28 cellular contexts compared by ENCODE assay signal in the genomic region with DNA sequence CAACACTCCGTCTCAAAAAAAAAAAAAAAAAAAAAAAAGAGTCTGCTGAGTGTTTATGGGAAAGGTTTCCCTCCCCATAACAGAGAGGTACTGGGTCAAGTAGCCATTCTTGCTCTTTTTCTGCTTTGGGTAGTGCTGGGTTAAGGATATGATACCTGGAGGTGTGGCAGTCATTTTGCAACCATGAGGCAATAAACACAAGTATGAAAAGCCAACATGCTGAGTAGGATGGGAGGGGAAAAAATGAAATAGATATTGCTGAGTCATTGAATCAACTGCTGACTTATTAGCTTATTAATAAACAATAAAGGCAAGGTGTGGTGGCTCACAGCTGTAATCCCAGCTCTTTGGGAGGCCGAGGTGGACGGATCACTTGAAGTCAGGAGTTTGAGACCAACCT. TPM values are rescaled to one million over a fixed set of nuclear protein-coding genes. Genes with fewer than 3 reads are reported as not detected.
DNase-seq lines count a peak whose midpoint lies in the region; ATAC-seq and TF ChIP-seq lines count a peak whose summit lies in the region.
"Had no signal": no experiment of that assay in that cellular context is flagged by ENCODE, and none has a peak within 500 bp of the region (broad histone marks: within the 10 kb centered on the region; RNA-seq: fewer than 3 reads in every experiment).

No MANE protein-coding gene starts in this region.

- H3K79me1 ChIP-seq in neuronal stem cell (ENCODE audit: low read depth, low read length) = peaks cover 1% of the 10 kb centered on the region

- no peak overlapping the region for H3K9ac ChIP-seq in neuronal stem cell (ENCODE audit: low read depth, low read length, poor library complexity)

- H3K4me1 ChIP-seq in CD4-positive, CD25-positive, alpha-beta regulatory T cell (ENCODE audit: control insufficient read depth, insufficient read depth, low read length, poor library complexity, severe bottlenecking) = peaks cover 40% of the 10 kb centered on the region
- peaks cover 10 to 12% of the 10 kb centered on the region in 2 donors for H3K4me1 ChIP-seq in neuronal stem cell (ENCODE audit: control insufficient read depth in 2 of 2, insufficient read depth in 1 of 2, low read depth in 1 of 2, low read length in 2 of 2)

- no peaks in the 10 kb centered on the region for H3K9me3 Mint-ChIP-seq in activated CD4-positive, alpha-beta T cell treated with anti-CD3 and anti-CD28 coated beads for 36 hours (ENCODE audit: low read depth)
- peaks cover 0 to 1% (median 0%) of the 10 kb centered on the region in 7 donors for H3K9me3 Mint-ChIP-seq in CD4-positive, CD25-positive, alpha-beta regulatory T cell
- peaks cover 2% of the 10 kb centered on the region for H3K9me3 Mint-ChIP-seq in activated CD8-positive, alpha-beta T cell treated with anti-CD3 and anti-CD28 coated beads for 36 hours
- H3K9me3 Mint-ChIP-seq: CD8-positive, alpha-beta memory T cell; mesothelial cell of epicardium; T-cell had no signal

- H3K36me3 ChIP-seq in CD4-positive, CD25-positive, alpha-beta regulatory T cell (ENCODE audit: control insufficient read depth, insufficient read depth, low read length) = peaks cover 3% of the 10 kb centered on the region
- H3K36me3 ChIP-seq in neuronal stem cell (replicated peaks in 1 of 2; ENCODE audit: control insufficient read depth in 2 of 2, insufficient read depth in 2 of 2, low read length in 2 of 2) = peaks cover 0 to 10% of the 10 kb centered on the region in 2 donors
- H3K36me3 ChIP-seq: breast epithelium, colonic mucosa, sigmoid colon, transverse colon had no signal

- TF ChIP-seq CTCF in activated CD8-positive, alpha-beta T cell treated with anti-CD3 and anti-CD28 coated beads for 36 hours (IDR thresholded peaks at IDR 0.05) = no peak

- no peaks in the 10 kb centered on the region for H3K9me3 ChIP-seq in CD4-positive, CD25-positive, alpha-beta regulatory T cell (ENCODE audit: control insufficient read depth in 2 of 2, low read length in 2 of 2)
- no peaks in the 10 kb centered on the region for H3K9me3 ChIP-seq in neuronal stem cell (replicated peaks in 1 of 2; ENCODE audit: control insufficient read depth in 2 of 2, insufficient read depth in 1 of 2, low read depth in 1 of 2, low read length in 2 of 2)
- H3K9me3 ChIP-seq: breast epithelium, colonic mucosa, sigmoid colon, SJCRH30, transverse colon had no signal

- no peak overlapping the region for H2BK12ac ChIP-seq in neuronal stem cell (ENCODE audit: low read length)

- no CpG with 5 or more reads among the region's 3 CpGs for WGBS in neuronal stem cell (ENCODE audit: extremely low coverage in 2 of 2, insufficient read length in 2 of 2, insufficient replicate concordance in 1 of 2), 2 donors

- CTCF ChIA-PET in activated CD4-positive, alpha-beta T cell treated with anti-CD3 and anti-CD28 coated beads for 36 hours (lab: Charles Lee) = interaction anchor here (1.0 kb wide), 1 partner anchor 28 kb away, joined by 4 read pairs; no protein-coding TSS in a partner anchor
- CTCF ChIA-PET in activated CD8-positive, alpha-beta T cell treated with anti-CD3 and anti-CD28 coated beads for 36 hours (lab: Charles Lee) = interaction anchor here (1.2 to 3.1 kb wide), 3 partner anchors 11 to 49 kb away, joined by 4 to 9 read pairs (median 5); no protein-coding TSS in a partner anchor

- no peak overlapping the region for H3K4me2 ChIP-seq in neuronal stem cell (ENCODE audit: insufficient read depth, low read length, poor library complexity, severe bottlenecking)

- H3K27me3 ChIP-seq in CD4-positive, CD25-positive, alpha-beta regulatory T cell (ENCODE audit: control insufficient read depth, insufficient read depth, low read length) = no peaks in the 10 kb centered on the region
- no peaks in the 10 kb centered on the region for H3K27me3 ChIP-seq in neuronal stem cell (ENCODE audit: control insufficient read depth in 3 of 3, insufficient read depth in 3 of 3, low read depth in 1 of 3, low read length in 3 of 3)
- H3K27me3 ChIP-seq: breast epithelium, colonic mucosa, sigmoid colon, SJCRH30, transverse colon had no signal

- no peak overlapping the region for H4K91ac ChIP-seq in neuronal stem cell (ENCODE audit: low read depth, low read length, poor library complexity)

- no peak overlapping the region for H2AFZ ChIP-seq in neuronal stem cell (ENCODE audit: low read length)

- H2AK5ac ChIP-seq in neuronal stem cell (ENCODE audit: low read depth, low read length) = no peak overlapping the region

- H3K4me3 ChIP-seq in CD4-positive, CD25-positive, alpha-beta regulatory T cell (ENCODE audit: low read depth, low read length) = no peak overlapping the region
- H3K4me3 ChIP-seq in neuronal stem cell (ENCODE audit: low read length in 2 of 2) = no peak overlapping the region
- H3K4me3 ChIP-seq: breast epithelium, colonic mucosa, sigmoid colon, SJCRH30, transverse colon had no signal

- H4K8ac ChIP-seq in neuronal stem cell (ENCODE audit: low read depth, low read length) = no peak overlapping the region

- H3K27ac Mint-ChIP-seq in activated CD4-positive, alpha-beta T cell treated with anti-CD3 and anti-CD28 coated beads for 36 hours = peak overlapping the region; percentile 3
- no peak overlapping the region for H3K27ac Mint-ChIP-seq in CD4-positive, CD25-positive, alpha-beta regulatory T cell
- peak overlapping the region; percentile 35 for H3K27ac Mint-ChIP-seq in activated CD8-positive, alpha-beta T cell treated with anti-CD3 and anti-CD28 coated beads for 36 hours
- H3K27ac Mint-ChIP-seq: T-cell had no signal

- H2BK15ac ChIP-seq in neuronal stem cell (ENCODE audit: low read length) = no peak overlapping the region

- H3K27me3 Mint-ChIP-seq in activated CD4-positive, alpha-beta T cell treated with anti-CD3 and anti-CD28 coated beads for 36 hours = no peaks in the 10 kb centered on the region
- no peaks in the 10 kb centered on the region for H3K27me3 Mint-ChIP-seq in CD4-positive, CD25-positive, alpha-beta regulatory T cell
- no peaks in the 10 kb centered on the region for H3K27me3 Mint-ChIP-seq in activated CD8-positive, alpha-beta T cell treated with anti-CD3 and anti-CD28 coated beads for 36 hours
- H3K27me3 Mint-ChIP-seq: naive thymus-derived CD4-positive, alpha-beta T cell; T-cell had no signal

- no peak overlapping the region for H3K14ac ChIP-seq in neuronal stem cell (ENCODE audit: low read length)

- H2BK120ac ChIP-seq in neuronal stem cell (ENCODE audit: low read depth, low read length) = no peak overlapping the region

- no peak overlapping the region for H3K4ac ChIP-seq in neuronal stem cell (ENCODE audit: low read length)

- H3K36me3 Mint-ChIP-seq in activated CD4-positive, alpha-beta T cell treated with anti-CD3 and anti-CD28 coated beads for 36 hours (ENCODE audit: low read depth) = peaks cover 33% of the 10 kb centered on the region
- H3K36me3 Mint-ChIP-seq in CD4-positive, CD25-positive, alpha-beta regulatory T cell = peaks cover 10% of the 10 kb centered on the region
- H3K36me3 Mint-ChIP-seq in activated CD8-positive, alpha-beta T cell treated with anti-CD3 and anti-CD28 coated beads for 36 hours (ENCODE audit: low read depth) = peaks cover 35% of the 10 kb centered on the region
- H3K36me3 Mint-ChIP-seq: mesothelial cell of epicardium had no signal

- DNase-seq in activated CD4-positive, alpha-beta T cell treated with anti-CD3 and anti-CD28 coated beads for 36 hours = no peak
- DNase-seq in activated CD4-positive, alpha-beta T cell treated with anti-CD3 and anti-CD28 coated beads for 48 hours = no peak
- no peak for DNase-seq in CD4-positive, CD25-positive, alpha-beta regulatory T cell
- DNase-seq in activated CD8-positive, alpha-beta T cell treated with anti-CD3 and anti-CD28 coated beads for 36 hours = no peak
- no peak for DNase-seq in neuronal stem cell (ENCODE audit: low spot score)
- no peak for DNase-seq in left ventricle myocardium superior
- DNase-seq: 8988T; activated CD4-positive, alpha-beta T cell treated with anti-CD3 and anti-CD28 coated beads for 1 hour; CD8-positive, alpha-beta memory T cell; colonic mucosa; effector memory CD4-positive, alpha-beta T cell; GF-D8; hypothalamus; naive thymus-derived CD4-positive, alpha-beta T cell; NCI-H1048; NCI-H1694 treated with DMSO at 0.1 percent for 48 hours; NCI-H2171 treated with DMSO at 0.1 percent for 48 hours; NCI-H524 treated with DMSO at 0.1 percent for 48 hours; sigmoid colon; SJCRH30; T-cell; transverse colon had no signal

- H3K27ac ChIP-seq in CD4-positive, CD25-positive, alpha-beta regulatory T cell (ENCODE audit: insufficient read depth, low read length, poor library complexity, severe bottlenecking) = no peak overlapping the region
- no peak overlapping the region for H3K27ac ChIP-seq in neuronal stem cell (replicated peaks; ENCODE audit: low read length)
- H3K27ac ChIP-seq: breast epithelium, colonic mucosa, sigmoid colon, SJCRH30, transverse colon had no signal

- no peak overlapping the region for H3K18ac ChIP-seq in neuronal stem cell (ENCODE audit: low read length)

- H3K23ac ChIP-seq in neuronal stem cell (ENCODE audit: low read depth, low read length, poor library complexity) = no peak overlapping the region

- intact Hi-C loops in activated CD4-positive, alpha-beta T cell treated with anti-CD3 and anti-CD28 coated beads for 36 hours (cut with DNase I, micrococcal nuclease) = loop anchor here in 1 of 2 experiments (10.0 kb wide), 3 partner anchors 832 to 1012 kb away; partner anchors contain the start of genes DNTTIP1, SPATA25, WFDC3 and ZNF335
- intact Hi-C loops in activated CD8-positive, alpha-beta T cell treated with anti-CD3 and anti-CD28 coated beads for 36 hours (cut with micrococcal nuclease) = loop anchor here (5.0 kb wide), 1 partner anchor 75 kb away; the partner anchor contains the start of gene YWHAB
- intact Hi-C loops in left ventricle myocardium superior (cut with micrococcal nuclease) = no loop called here

- ATAC-seq in activated CD4-positive, alpha-beta T cell treated with anti-CD3 and anti-CD28 coated beads for 36 hours = no peak
- ATAC-seq in CD4-positive, CD25-positive, alpha-beta regulatory T cell (ENCODE audit: low read depth in 2 of 2) = no peak
- ATAC-seq in activated CD8-positive, alpha-beta T cell treated with anti-CD3 and anti-CD28 coated beads for 36 hours = no peak
- ATAC-seq in esophagus mucosa (peak; percentile 10), left ventricle myocardium superior (no peak), HG03432 (IDR thresholded peaks at IDR 0.05; ENCODE audit: unreplicated experiment) (no peak)
- ATAC-seq: left lobe of liver; naive thymus-derived CD4-positive, alpha-beta T cell; Panc1; T-cell had no signal

- H3K4me1 Mint-ChIP-seq in activated CD4-positive, alpha-beta T cell treated with anti-CD3 and anti-CD28 coated beads for 36 hours = peaks cover 58% of the 10 kb centered on the region
- H3K4me1 Mint-ChIP-seq in CD4-positive, CD25-positive, alpha-beta regulatory T cell = peaks cover 10 to 63% (median 50%) of the 10 kb centered on the region in 4 donors
- H3K4me1 Mint-ChIP-seq in activated CD8-positive, alpha-beta T cell treated with anti-CD3 and anti-CD28 coated beads for 36 hours (ENCODE audit: low read depth) = peaks cover 63% of the 10 kb centered on the region

- H2BK5ac ChIP-seq in neuronal stem cell (ENCODE audit: low read length) = no peak overlapping the region

- H3K4me3 Mint-ChIP-seq in activated CD4-positive, alpha-beta T cell treated with anti-CD3 and anti-CD28 coated beads for 36 hours = no peak overlapping the region
- H3K4me3 Mint-ChIP-seq in CD4-positive, CD25-positive, alpha-beta regulatory T cell = peak overlapping the region in 3 of 4 donors; percentile 34 to 71 (median 46)
- no peak overlapping the region for H3K4me3 Mint-ChIP-seq in activated CD8-positive, alpha-beta T cell treated with anti-CD3 and anti-CD28 coated beads for 36 hours
- H3K4me3 Mint-ChIP-seq: mesothelial cell of epicardium had no signal

- POLR2A ChIA-PET in activated CD4-positive, alpha-beta T cell treated with anti-CD3 and anti-CD28 coated beads for 36 hours (lab: Charles Lee) = interaction anchor here (0.7 to 1.1 kb wide), 2 partner anchors 8 to 9 kb away, joined by 3 to 5 read pairs; no protein-coding TSS in a partner anchor
- POLR2A ChIA-PET in activated CD8-positive, alpha-beta T cell treated with anti-CD3 and anti-CD28 coated beads for 36 hours (lab: Charles Lee) = interaction anchor here (0.6 to 2.1 kb wide), 6 partner anchors 8 to 28 kb away, joined by 3 to 7 read pairs (median 4); no protein-coding TSS in a partner anchor

RNA-seq across cellular contexts. Expression of gene TOMM34, which starts 2.3 kb away (rescaled TPM):
- 10 to 100 TPM; 56.5 to 61.2 TPM for total RNA-seq in activated CD4-positive, alpha-beta T cell treated with anti-CD3 and anti-CD28 coated beads for 36 hours
- total RNA-seq in CD4-positive, CD25-positive, alpha-beta regulatory T cell = 10.7 TPM
- polyA plus RNA-seq in CD4-positive, CD25-positive, alpha-beta regulatory T cell = 10 to 100 TPM; 13.8 to 24.2 (median 23.0) TPM
- total RNA-seq in activated CD8-positive, alpha-beta T cell treated with anti-CD3 and anti-CD28 coated beads for 36 hours = 10 to 100 TPM; 60.5 to 62.4 TPM
- total RNA-seq in esophagus mucosa (11.4 TPM), left ventricle myocardium superior (9.6 TPM)
- 35.5 TPM for polyA plus RNA-seq in neuronal stem cell (2013, experiment 1 of 2)
- 35.4 TPM for polyA plus RNA-seq in neuronal stem cell (2013, experiment 2 of 2)

RNA-seq across cellular contexts. Expression of gene STK4, which starts 3.8 kb away (rescaled TPM):
- total RNA-seq in activated CD4-positive, alpha-beta T cell treated with anti-CD3 and anti-CD28 coated beads for 36 hours = 100 to 1,000 TPM; 156 to 164 TPM
- 375 TPM for total RNA-seq in CD4-positive, CD25-positive, alpha-beta regulatory T cell
- polyA plus RNA-seq in CD4-positive, CD25-positive, alpha-beta regulatory T cell = 100 to 1,000 TPM; 211 to 254 (median 227) TPM
- total RNA-seq in activated CD8-positive, alpha-beta T cell treated with anti-CD3 and anti-CD28 coated beads for 36 hours = 100 to 1,000 TPM; 154 to 165 TPM
- 15.8 TPM for total RNA-seq in esophagus mucosa
- polyA plus RNA-seq in neuronal stem cell (2013, experiment 1 of 2) = 17.2 TPM
- 17.4 TPM for polyA plus RNA-seq in neuronal stem cell (2013, experiment 2 of 2)
- total RNA-seq in left ventricle myocardium superior = 9.3 TPM

RNA-seq across cellular contexts. Expression of gene PABPC1L, which starts 52.6 kb away (rescaled TPM):
- 10 to 100 TPM; 61.7 to 71.3 TPM for total RNA-seq in activated CD4-positive, alpha-beta T cell treated with anti-CD3 and anti-CD28 coated beads for 36 hours
- total RNA-seq in CD4-positive, CD25-positive, alpha-beta regulatory T cell = 66.1 TPM
- under 1 TPM in 2 of 4 donors, not detected in 2; 0.12 to 0.68 TPM for polyA plus RNA-seq in CD4-positive, CD25-positive, alpha-beta regulatory T cell
- total RNA-seq in activated CD8-positive, alpha-beta T cell treated with anti-CD3 and anti-CD28 coated beads for 36 hours = 10 to 100 TPM; 88.4 to 93.8 TPM
- 10.0 TPM for total RNA-seq in esophagus mucosa
- polyA plus RNA-seq in neuronal stem cell (2013, experiment 1 of 2) = 24.3 TPM
- 22.1 TPM for polyA plus RNA-seq in neuronal stem cell (2013, experiment 2 of 2)
- 2.7 TPM for total RNA-seq in left ventricle myocardium superior

Comparison
In these comparisons a context has a peak if more than half of its experiments do, and no peak if none do; other contexts are left out.
1. H3K27ac Mint-ChIP-seq: peak in activated CD4-positive, alpha-beta T cell treated with anti-CD3 and anti-CD28 coated beads for 36 hours (single experiment) and activated CD8-positive, alpha-beta T cell treated with anti-CD3 and anti-CD28 coated beads for 36 hours (single experiment); none in CD4-positive, CD25-positive, alpha-beta regulatory T cell (0 of 3).
2. H3K4me3 Mint-ChIP-seq: peak in CD4-positive, CD25-positive, alpha-beta regulatory T cell (3 of 4); none in activated CD4-positive, alpha-beta T cell treated with anti-CD3 and anti-CD28 coated beads for 36 hours (single experiment) and activated CD8-positive, alpha-beta T cell treated with anti-CD3 and anti-CD28 coated beads for 36 hours (single experiment).